In genomic region chr7:25951414-25952276, GRCh38 we compare ENCODE assay signal across 8 cellular contexts.
DNase-seq lines count a peak whose midpoint lies in the region; ATAC-seq, FAIRE-seq and TF ChIP-seq lines count a peak whose summit lies in the region.

No MANE protein-coding gene starts in this region.

- H3K79me2 ChIP-seq in OCI-LY3 (ENCODE audit: low read length) (peaks cover 24% of the 10 kb centered on the region), endothelial cell of umbilical vein (ENCODE audit: control insufficient read depth, insufficient read depth, low read length) (no peaks in the 10 kb centered on the region)

- peaks cover 27% of the 10 kb centered on the region for H3K4me1 ChIP-seq in OCI-LY3 (ENCODE audit: low read length)
- H3K4me1 ChIP-seq in endothelial cell of umbilical vein (ENCODE audit: control insufficient read depth, extremely low read depth, insufficient read depth, low read length): peaks cover 6% of the 10 kb centered on the region

- peak; percentile 14 for TF ChIP-seq POLR2A in GM18505 (IDR thresholded peaks at IDR 0.05; ENCODE audit: borderline replicate concordance, extremely low read depth, insufficient read depth, insufficient read length)
- TF ChIP-seq POLR2A in endothelial cell of umbilical vein (IDR thresholded peaks at IDR 0.05; ENCODE audit: low read depth, low read length): no peak

- DNase-seq in AG10803 (ENCODE audit: low read depth) (no peak), endothelial cell of umbilical vein (ENCODE audit: low read depth, low spot score) (no peak), occipital lobe (lab: John Stamatoyannopoulos, UW) (peak; percentile 42), epidermal melanocyte (ENCODE audit: insufficient read length, low spot score) (no peak), SIG-M5 (lab: John Stamatoyannopoulos, UW) (no peak)

- TF ChIP-seq CTCF in AG10803 (conservative IDR thresholded peaks at IDR 0.05; ENCODE audit: low read length) (no peak), OCI-LY3 (IDR thresholded peaks at IDR 0.05; ENCODE audit: low read depth, low read length) (no peak), endothelial cell of umbilical vein (IDR thresholded peaks at IDR 0.05; ENCODE audit: extremely low read depth in 1 of 2, insufficient read depth in 1 of 2, low read depth in 1 of 2, low read length in 2 of 2) (no peak)

- ATAC-seq in GM18505 (IDR thresholded peaks at IDR 0.05; ENCODE audit: unreplicated experiment): peak; percentile 60
- ATAC-seq in HG02981 (IDR thresholded peaks at IDR 0.05; ENCODE audit: unreplicated experiment): peak; percentile 39

- no TSS peak for BruUV-seq in endothelial cell of umbilical vein (replicated peaks; lab: Mats Ljungman, UMichigan)

- H3K27me3 ChIP-seq in OCI-LY3 (ENCODE audit: low read depth, low read length) (no peaks in the 10 kb centered on the region), endothelial cell of umbilical vein (ENCODE audit: control insufficient read depth in 2 of 2, insufficient read depth in 2 of 2, low read length in 2 of 2) (peaks cover 33 to 37% of the 10 kb centered on the region in 2 experiments)

- peak overlapping the region; percentile 71 for H3K4me3 ChIP-seq in AG10803 (ENCODE audit: low read length)
- peak overlapping the region; percentile 89 for H3K4me3 ChIP-seq in OCI-LY3 (ENCODE audit: low read length)
- peak overlapping the region; percentile 15 to 43 (median 40) for H3K4me3 ChIP-seq in endothelial cell of umbilical vein (replicated peaks in 1 of 3; ENCODE audit: insufficient read depth in 1 of 3, low read depth in 1 of 3, low read length in 3 of 3)

- peak overlapping the region; percentile 75 for H3K9ac ChIP-seq in OCI-LY3 (ENCODE audit: low read length)
- H3K9ac ChIP-seq in endothelial cell of umbilical vein (replicated peaks; ENCODE audit: extremely low read depth, insufficient read depth, low read length): no peak overlapping the region

- H3K27ac ChIP-seq in OCI-LY3 (ENCODE audit: low read length) (peak overlapping the region; percentile 43; the same call in 1 of the 2 replicates), endothelial cell of umbilical vein (ENCODE audit: insufficient read depth, low read depth, low read length) (no peak overlapping the region)

- FAIRE-seq in endothelial cell of umbilical vein (lab: Jason Lieb, UNC): no peak

- dilution Hi-C loops in endothelial cell of umbilical vein (cut with MboI; ENCODE audit: extremely low pct_ligation_motif_present, low sequenced_read_pairs): no loop called here

- POLR2A ChIA-PET in endothelial cell of umbilical vein (lab: Charles Lee): interaction anchor here (0.6 kb wide), 1 partner anchor 21 kb away, joined by 3 read pairs; no protein-coding TSS in a partner anchor

- intact Hi-C loops in endothelial cell of umbilical vein (cut with micrococcal nuclease): loop anchor here (5.0 kb wide), 1 partner anchor 201 kb away; the partner anchor contains the start of gene NFE2L3

- peaks cover 17% of the 10 kb centered on the region; the same call in 1 of the 2 replicates for H4K20me1 ChIP-seq in OCI-LY3 (ENCODE audit: insufficient read depth, low read length)
- H4K20me1 ChIP-seq in endothelial cell of umbilical vein (replicated peaks; ENCODE audit: control insufficient read depth, extremely low read depth, insufficient read depth, low read length): no peaks in the 10 kb centered on the region

- H2AFZ ChIP-seq in OCI-LY3 (ENCODE audit: low read depth, low read length): peak overlapping the region; percentile 78
- H2AFZ ChIP-seq in endothelial cell of umbilical vein (ENCODE audit: low read depth, low read length): peak overlapping the region; percentile 73

- H3K36me3 ChIP-seq in OCI-LY3 (replicated peaks; ENCODE audit: low read depth, low read length) (peaks cover 25% of the 10 kb centered on the region), endothelial cell of umbilical vein (ENCODE audit: control insufficient read depth in 2 of 2, extremely low read depth in 1 of 2, insufficient read depth in 2 of 2, low read length in 2 of 2) (no peaks in the 10 kb centered on the region)

- CTCF ChIA-PET in endothelial cell of umbilical vein (lab: Charles Lee): interaction anchor here (1.2 kb wide), 1 partner anchor 418 kb away, joined by 3 read pairs; no protein-coding TSS in a partner anchor

- peak overlapping the region; percentile 92 for H3K4me2 ChIP-seq in OCI-LY3 (ENCODE audit: low read length)
- peak overlapping the region; percentile 50 for H3K4me2 ChIP-seq in endothelial cell of umbilical vein (ENCODE audit: insufficient read depth, low read length)

- H3K9me1 ChIP-seq in endothelial cell of umbilical vein (replicated peaks; ENCODE audit: control insufficient read depth, extremely low read depth, insufficient read depth, low read length): no peaks in the 10 kb centered on the region

- no peaks in the 10 kb centered on the region for H3K9me3 ChIP-seq in OCI-LY3 (ENCODE audit: insufficient read depth, low read length)
- H3K9me3 ChIP-seq in endothelial cell of umbilical vein (replicated peaks; ENCODE audit: control insufficient read depth, insufficient read depth, low read length): no peaks in the 10 kb centered on the region

TF ChIP-seq in endothelial cell of umbilical vein, 7 proteins besides CTCF, POLR2A, EP300 and RAD21:
- TF ChIP-seq POLR2AphosphoS5 (IDR thresholded peaks at IDR 0.05; ENCODE audit: insufficient read depth, low read depth, low read length) (no peak), FOS (IDR thresholded peaks at IDR 0.05; ENCODE audit: borderline replicate concordance, insufficient read depth, low read length) (no peak), MAX (IDR thresholded peaks at IDR 0.05; ENCODE audit: insufficient read depth, insufficient read length) (no peak), MYC (IDR thresholded peaks at IDR 0.05; ENCODE audit: low read depth, low read length) (no peak), EZH2 (IDR thresholded peaks at IDR 0.05; ENCODE audit: borderline replicate concordance, low read depth, low read length, severe bottlenecking) (no peak), GATA2 (IDR thresholded peaks at IDR 0.05; ENCODE audit: insufficient read depth, insufficient read length, low read depth, low read length) (no peak), JUN (IDR thresholded peaks at IDR 0.05; ENCODE audit: borderline replicate concordance, insufficient read depth, insufficient read length, low read depth) (no peak)
